ENCODE assay signal across 1 cellular context in genomic region chr5:139382371-139382770, GRCh38.
TF ChIP-seq lines count a peak whose summit lies in the region.

No MANE protein-coding gene starts in this region.

TF ChIP-seq in K562, 482 proteins besides CTCF, POLR2A, EP300 and RAD21:
- no peak for TF ChIP-seq ELF2 (CRISPR knock-in tag; IDR thresholded peaks at IDR 0.05)
- TF ChIP-seq ETS2 (tag; IDR thresholded peaks at IDR 0.05; ENCODE audit: borderline replicate concordance, poor library complexity, severe bottlenecking), result no peak
- 0 out of 2 replicates have a peak, but pooled peaks have one; percentile 9 for TF ChIP-seq ZNF316 (IDR thresholded peaks at IDR 0.05)
- TF ChIP-seq ZNF134 (CRISPR knock-in tag; conservative IDR thresholded peaks at IDR 0.05), result no peak
- no peak for TF ChIP-seq RBM39 (optimal IDR thresholded peaks at IDR 0.05; ENCODE audit: low read depth, low read length)
